Comparison of ENCODE assay signal across 20 cellular contexts in the genomic region with DNA sequence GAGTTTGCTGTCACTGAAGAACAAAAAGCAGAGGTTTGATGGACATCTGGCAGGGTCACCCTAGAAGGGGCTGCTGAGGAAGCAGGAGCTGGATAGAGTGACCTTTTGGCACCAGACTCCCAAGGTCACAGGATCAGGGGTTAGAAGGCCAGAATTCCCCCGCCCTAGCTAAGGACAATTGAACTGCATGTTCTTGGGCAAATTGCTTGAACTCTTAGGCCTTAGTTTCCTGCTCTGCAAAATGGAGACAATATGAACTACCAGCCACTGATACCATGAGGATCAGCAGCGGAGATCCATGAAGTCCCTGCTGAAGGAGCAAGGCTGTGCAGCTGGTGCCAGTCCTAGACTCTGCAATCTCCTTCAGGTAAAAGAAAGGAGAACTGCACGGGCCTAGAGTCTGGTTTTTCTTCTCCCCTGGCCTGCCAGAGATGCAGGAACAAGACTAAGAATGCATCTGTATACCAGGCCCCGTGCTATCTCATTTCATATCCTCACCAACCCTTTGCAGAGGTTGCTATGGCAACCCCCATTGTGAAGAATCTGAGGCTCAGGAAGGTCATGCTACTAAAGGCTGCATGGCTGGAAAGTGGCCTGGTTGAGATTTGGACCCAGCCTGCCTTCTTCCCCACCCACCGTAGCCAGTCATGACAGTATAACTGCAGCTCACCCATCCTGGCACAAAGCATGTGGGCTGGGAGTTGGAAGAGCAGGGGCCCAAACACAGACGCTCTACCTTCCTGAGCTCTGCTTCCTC. TPM values are rescaled to one million over a fixed set of nuclear protein-coding genes. Genes with fewer than 3 reads are reported as not detected.
DNase-seq lines count a peak whose midpoint lies in the region; TF ChIP-seq lines count a peak whose summit lies in the region.
"Had no signal": no experiment of that assay in that cellular context is flagged by ENCODE, and none has a peak within 500 bp of the region (broad histone marks: within the 10 kb centered on the region; RNA-seq: fewer than 3 reads in every experiment).

No MANE protein-coding gene starts in this region.

- no peak overlapping the region for H3K4me3 ChIP-seq in mesodermal cell (ENCODE audit: extremely low read depth, insufficient read depth, low read length, poor library complexity, severe bottlenecking)
- H3K4me3 ChIP-seq in thyroid gland (replicated peaks in 1 of 3) = no peak overlapping the region
- H3K4me3 ChIP-seq: smooth muscle cell had no signal

- intact Hi-C loops in thyroid gland (cut with DNase I) = no loop called here

- no peak overlapping the region for H3K4me3 Mint-ChIP-seq in nephron progenitor cell
- H3K4me3 Mint-ChIP-seq: activated CD8-positive, alpha-beta T cell treated with anti-CD3 and anti-CD28 coated beads, Interleukin-2, amount 10 ng/mL, durations not matched to agents 7 days and 5 days; activated naive CD8-positive, alpha-beta T cell treated with anti-CD3 and anti-CD28 coated beads, Interleukin-2, amount 50 U/mL, for 24 hours; activated T-helper 1 cell treated with anti-CD3 and anti-CD28 coated beads, Interleukin-12 subunit alpha, Interleukin-12 subunit beta, Interleukin-2, Interleukin-4 antibody, amounts not matched to agents 30 ng/mL and 10 ng/mL and 1 ng/mL, durations not matched to agents 14 hours and 24 hours and 36 hours; central memory CD8-positive, alpha-beta T cell; type B pancreatic cell had no signal

- H3K9me3 ChIP-seq in mesodermal cell (ENCODE audit: control insufficient read depth, low read length) (no peaks in the 10 kb centered on the region), thyroid gland (no peaks in the 10 kb centered on the region)

- DNase-seq in DMS 273 (lab: John Stamatoyannopoulos, UW; ENCODE audit: unreplicated experiment) = peak; percentile 59
- DNase-seq in DMS 273 treated with DMSO at 0.1 percent for 48 hours (lab: John Stamatoyannopoulos, UW) = no peak
- DNase-seq in NCI-H524 (lab: John Stamatoyannopoulos, UW) = peak; percentile 43 to 57
- DNase-seq in dermis microvascular lymphatic vessel endothelial cell (ENCODE audit: low read depth in 2 of 2) = peak; percentile 10 to 34
- DNase-seq in NCI-H345 (lab: John Stamatoyannopoulos, UW) = no peak
- no peak for DNase-seq in thyroid gland
- DNase-seq in nephron progenitor cell = no peak
- DNase-seq: activated CD8-positive, alpha-beta T cell treated with anti-CD3 and anti-CD28 coated beads, Interleukin-2, amount 10 ng/mL, durations not matched to agents 7 days and 5 days; activated naive CD8-positive, alpha-beta T cell treated with anti-CD3 and anti-CD28 coated beads, Interleukin-2, amount 50 U/mL, for 24 hours; HCEC 1CT; NCI-H510A had no signal

- no peak overlapping the region for H3K27ac Mint-ChIP-seq in nephron progenitor cell
- H3K27ac Mint-ChIP-seq: activated CD8-positive, alpha-beta T cell treated with anti-CD3 and anti-CD28 coated beads, Interleukin-2, amount 10 ng/mL, durations not matched to agents 7 days and 5 days; activated naive CD8-positive, alpha-beta T cell treated with anti-CD3 and anti-CD28 coated beads, Interleukin-2, amount 50 U/mL, for 24 hours; activated T-helper 1 cell treated with anti-CD3 and anti-CD28 coated beads, Interleukin-12 subunit alpha, Interleukin-12 subunit beta, Interleukin-2, Interleukin-4 antibody, amounts not matched to agents 30 ng/mL and 10 ng/mL and 1 ng/mL, durations not matched to agents 14 hours and 24 hours and 36 hours had no signal

- H3K36me3 ChIP-seq in mesodermal cell (ENCODE audit: control insufficient read depth, insufficient read depth, low read length) = no peaks in the 10 kb centered on the region
- no peaks in the 10 kb centered on the region for H3K36me3 ChIP-seq in thyroid gland

- H3K27me3 ChIP-seq in thyroid gland = no peaks in the 10 kb centered on the region

- H3K27ac ChIP-seq in mesodermal cell (ENCODE audit: low read depth, low read length, severe bottlenecking) = peak overlapping the region; percentile 29
- no peak overlapping the region for H3K27ac ChIP-seq in thyroid gland
- H3K27ac ChIP-seq: 22Rv1, C4-2B, epithelial cell of prostate, VCaP had no signal

- peaks cover 51% of the 10 kb centered on the region for H3K4me1 Mint-ChIP-seq in nephron progenitor cell
- H3K4me1 Mint-ChIP-seq: activated naive CD8-positive, alpha-beta T cell treated with anti-CD3 and anti-CD28 coated beads, Interleukin-2, amount 50 U/mL, for 24 hours; central memory CD8-positive, alpha-beta T cell had no signal

- no peak for TF ChIP-seq CTCF in thyroid gland (IDR thresholded peaks at IDR 0.05)
- no peak for TF ChIP-seq CTCF in nephron progenitor cell (IDR thresholded peaks at IDR 0.05)

- H3K27me3 Mint-ChIP-seq in nephron progenitor cell (ENCODE audit: low read depth, poor library complexity) = peaks cover 4% of the 10 kb centered on the region
- H3K27me3 Mint-ChIP-seq: central memory CD8-positive, alpha-beta T cell; type B pancreatic cell had no signal

- H3K36me3 Mint-ChIP-seq in nephron progenitor cell (ENCODE audit: low read depth) = no peaks in the 10 kb centered on the region
- H3K36me3 Mint-ChIP-seq: type B pancreatic cell had no signal

- 83 to 100% methylated on average over 2 to 4 of the region's 6 CpGs for WGBS in mesodermal cell (ENCODE audit: insufficient coverage in 2 of 2), 2 experiments
- 72 to 79% methylated on average over 6 of the region's 6 CpGs for WGBS in thyroid gland, 2 donors

- no peak for TF ChIP-seq POLR2A in thyroid gland (IDR thresholded peaks at IDR 0.05)

- no peaks in the 10 kb centered on the region for H3K9me3 Mint-ChIP-seq in nephron progenitor cell
- H3K9me3 Mint-ChIP-seq: activated naive CD8-positive, alpha-beta T cell treated with anti-CD3 and anti-CD28 coated beads, Interleukin-2, amount 50 U/mL, for 24 hours; activated T-helper 1 cell treated with anti-CD3 and anti-CD28 coated beads, Interleukin-12 subunit alpha, Interleukin-12 subunit beta, Interleukin-2, Interleukin-4 antibody, amounts not matched to agents 30 ng/mL and 10 ng/mL and 1 ng/mL, durations not matched to agents 14 hours and 24 hours and 36 hours; central memory CD8-positive, alpha-beta T cell; type B pancreatic cell had no signal

- peaks cover 16% of the 10 kb centered on the region for H3K4me1 ChIP-seq in mesodermal cell (ENCODE audit: control insufficient read depth, insufficient read depth, low read length, poor library complexity, severe bottlenecking)
- H3K4me1 ChIP-seq in thyroid gland = no peaks in the 10 kb centered on the region

RNA-seq across cellular contexts. Expression of a gene that starts 33.7 kb away (rescaled TPM):
- not detected in 2 replicates for total RNA-seq in dermis microvascular lymphatic vessel endothelial cell
- polyA plus RNA-seq in mesodermal cell (2013, experiment 1 of 2) = 1.5 TPM
- 1.5 TPM for polyA plus RNA-seq in mesodermal cell (2013, experiment 2 of 2)
- not detected for total RNA-seq in thyroid gland
- total RNA-seq: activated CD8-positive, alpha-beta T cell treated with anti-CD3 and anti-CD28 coated beads, Interleukin-2, amount 10 ng/mL, durations not matched to agents 7 days and 5 days; activated T-helper 1 cell treated with anti-CD3 and anti-CD28 coated beads, Interleukin-12 subunit alpha, Interleukin-12 subunit beta, Interleukin-2, Interleukin-4 antibody, amounts not matched to agents 30 ng/mL and 10 ng/mL and 1 ng/mL, durations not matched to agents 14 hours and 24 hours and 36 hours had no signal

RNA-seq across cellular contexts. Expression of a gene that starts 46.9 kb away (rescaled TPM):
- total RNA-seq in dermis microvascular lymphatic vessel endothelial cell = under 0.01 TPM in 1 of 2 replicates, not detected in the other
- 4.7 TPM for polyA plus RNA-seq in mesodermal cell (2013, experiment 1 of 2)
- polyA plus RNA-seq in mesodermal cell (2013, experiment 2 of 2) = 5.6 TPM
- total RNA-seq in thyroid gland = under 1 TPM in 2 of 4 donors, not detected in 2; 0.22 to 0.67 TPM
- total RNA-seq: activated CD8-positive, alpha-beta T cell treated with anti-CD3 and anti-CD28 coated beads, Interleukin-2, amount 10 ng/mL, durations not matched to agents 7 days and 5 days; activated T-helper 1 cell treated with anti-CD3 and anti-CD28 coated beads, Interleukin-12 subunit alpha, Interleukin-12 subunit beta, Interleukin-2, Interleukin-4 antibody, amounts not matched to agents 30 ng/mL and 10 ng/mL and 1 ng/mL, durations not matched to agents 14 hours and 24 hours and 36 hours had no signal

Comparison
In these comparisons a context has a peak if more than half of its experiments do, and no peak if none do; other contexts are left out.
1. DNase-seq: peak in DMS 273 (single experiment), NCI-H524 (2 of 2) and dermis microvascular lymphatic vessel endothelial cell (2 of 2); none in DMS 273 treated with DMSO at 0.1 percent for 48 hours (single experiment), NCI-H345 (single experiment), thyroid gland (0 of 2) and nephron progenitor cell (single experiment).